12 cellular contexts compared by ENCODE assay signal in genomic region chr2:142694282-142694681, GRCh38.
"Had no signal": no experiment of that assay in that cellular context is flagged by ENCODE, and none has a peak within 500 bp of the region (broad histone marks: within the 10 kb centered on the region; RNA-seq: fewer than 3 reads in every experiment).

No MANE protein-coding gene starts in this region.

- DNase-seq: NCI-H1092 treated with DMSO at 0.1 percent for 48 hours, NCI-H1436, NCI-H187, NCI-H2029 treated with DMSO at 0.1 percent for 48 hours, NCI-H2171 treated with DMSO at 0.1 percent for 48 hours, NCI-H345, NCI-H446 treated with DMSO at 0.1 percent for 48 hours, NCI-H524, NCI-H774, PC-3, SHP77 had no signal

- H3K27ac ChIP-seq: RWPE1 had no signal
